Comparison of ENCODE assay signal across 8 cellular contexts in genomic region chr10:7409732-7410168, GRCh38. TPM values are rescaled to one million over a fixed set of nuclear protein-coding genes. Genes with fewer than 3 reads are reported as not detected.
DNase-seq lines count a peak whose midpoint lies in the region; ATAC-seq and TF ChIP-seq lines count a peak whose summit lies in the region.

No MANE protein-coding gene starts in this region.

- H3K36me3 ChIP-seq in CD8-positive, alpha-beta T cell (ENCODE audit: insufficient read depth, low read length) = no peaks in the 10 kb centered on the region

- CTCF ChIA-PET in CD8-positive, alpha-beta T cell (lab: Charles Lee) = interaction anchor here (0.6 to 6.1 kb wide), 14 partner anchors 9 to 1753 kb away, joined by 3 to 77 read pairs (median 4); no protein-coding TSS in a partner anchor
- CTCF ChIA-PET in activated naive CD4-positive, alpha-beta T cell treated with anti-CD3 and anti-CD28 coated beads for 36 hours (lab: Charles Lee) = interaction anchor here (0.6 to 3.9 kb wide), 7 partner anchors 107 to 584 kb away, joined by 3 to 14 read pairs (median 3); no protein-coding TSS in a partner anchor

- H3K27me3 ChIP-seq in CD8-positive, alpha-beta T cell (ENCODE audit: insufficient read depth, low read length) = no peaks in the 10 kb centered on the region

- no peaks in the 10 kb centered on the region for H3K27me3 Mint-ChIP-seq in CD8-positive, alpha-beta T cell (ENCODE audit: low read depth)
- H3K27me3 Mint-ChIP-seq in activated naive CD4-positive, alpha-beta T cell treated with anti-CD3 and anti-CD28 coated beads for 36 hours (ENCODE audit: low read depth) = peaks cover 15% of the 10 kb centered on the region

- intact Hi-C loops in CD8-positive, alpha-beta T cell (cut with DNase I, micrococcal nuclease) = loop anchor here (2.0 to 10.0 kb wide), 8 partner anchors 21 to 995 kb away; no protein-coding TSS in a partner anchor
- intact Hi-C loops in activated naive CD4-positive, alpha-beta T cell treated with anti-CD3 and anti-CD28 coated beads for 36 hours (cut with micrococcal nuclease) = loop anchor here (1.0 to 10.0 kb wide), 6 partner anchors 12 to 995 kb away; no protein-coding TSS in a partner anchor

- ATAC-seq in CD8-positive, alpha-beta T cell = peak; percentile 21
- peak; percentile 16 for ATAC-seq in HG02798 (IDR thresholded peaks at IDR 0.05; ENCODE audit: poor library complexity, unreplicated experiment)

- H3K36me3 Mint-ChIP-seq in CD8-positive, alpha-beta T cell = peaks cover 22% of the 10 kb centered on the region
- peaks cover 3% of the 10 kb centered on the region for H3K36me3 Mint-ChIP-seq in activated naive CD4-positive, alpha-beta T cell treated with anti-CD3 and anti-CD28 coated beads for 36 hours (ENCODE audit: low read depth)

- no peaks in the 10 kb centered on the region for H3K9me3 Mint-ChIP-seq in CD8-positive, alpha-beta T cell
- no peaks in the 10 kb centered on the region for H3K9me3 Mint-ChIP-seq in activated naive CD4-positive, alpha-beta T cell treated with anti-CD3 and anti-CD28 coated beads for 36 hours

- H3K27ac ChIP-seq in CD8-positive, alpha-beta T cell (ENCODE audit: low read depth, low read length) = peak overlapping the region; percentile 81

- POLR2A ChIA-PET in CD8-positive, alpha-beta T cell (lab: Charles Lee) = interaction anchor here (0.6 to 2.9 kb wide), 6 partner anchors 8 to 151 kb away, joined by 3 to 14 read pairs (median 8); no protein-coding TSS in a partner anchor

- peak overlapping the region; percentile 96 for H3K27ac Mint-ChIP-seq in CD8-positive, alpha-beta T cell
- H3K27ac Mint-ChIP-seq in activated naive CD4-positive, alpha-beta T cell treated with anti-CD3 and anti-CD28 coated beads for 36 hours = peak overlapping the region; percentile 92

- peak overlapping the region; percentile 96 for H3K4me3 ChIP-seq in CD8-positive, alpha-beta T cell (ENCODE audit: low read depth, low read length)
- peak overlapping the region; percentile 72 for H3K4me3 ChIP-seq in iPS-11a (ENCODE audit: low read depth, low read length)

- H3K4me1 ChIP-seq in CD8-positive, alpha-beta T cell (ENCODE audit: insufficient read depth, low read length) = peaks cover 41% of the 10 kb centered on the region

- no peak for TF ChIP-seq CTCF in CD8-positive, alpha-beta T cell (IDR thresholded peaks at IDR 0.05)

- H3K4me3 Mint-ChIP-seq in CD8-positive, alpha-beta T cell = peak overlapping the region; percentile 98
- peak overlapping the region; percentile 97 for H3K4me3 Mint-ChIP-seq in activated naive CD4-positive, alpha-beta T cell treated with anti-CD3 and anti-CD28 coated beads for 36 hours

- peaks cover 56% of the 10 kb centered on the region for H3K4me1 Mint-ChIP-seq in CD8-positive, alpha-beta T cell (ENCODE audit: low read depth)
- H3K4me1 Mint-ChIP-seq in activated naive CD4-positive, alpha-beta T cell treated with anti-CD3 and anti-CD28 coated beads for 36 hours (ENCODE audit: low read depth) = peaks cover 45% of the 10 kb centered on the region

- peak in 3 of 7 experiments; percentile 13 to 28 (median 17) for DNase-seq in CD8-positive, alpha-beta T cell
- peak; percentile 38 for DNase-seq in activated naive CD4-positive, alpha-beta T cell treated with anti-CD3 and anti-CD28 coated beads for 36 hours
- peak; percentile 22 for DNase-seq in stimulated activated CD4-positive, alpha-beta T cell treated with anti-CD3 and anti-CD28 coated beads, Interleukin-4, amount 100 ng/mL, for 1 hour
- no peak for DNase-seq in DMS114 treated with DMSO at 0.1 percent for 48 hours (lab: John Stamatoyannopoulos, UW; ENCODE audit: unreplicated experiment)
- DNase-seq in central memory CD4-positive, alpha-beta T cell = no peak
- DNase-seq in activated CD4-positive, CD25-positive, alpha-beta regulatory T cell (lab: John Stamatoyannopoulos, UW) = no peak

- no peaks in the 10 kb centered on the region for H3K9me3 ChIP-seq in CD8-positive, alpha-beta T cell (ENCODE audit: low read length)

RNA-seq across cellular contexts. Expression of gene SFMBT2, which starts 1.1 kb away (rescaled TPM):
- 10 to 100 TPM; 27.5 to 30.3 TPM for total RNA-seq in CD8-positive, alpha-beta T cell
- total RNA-seq in activated naive CD4-positive, alpha-beta T cell treated with anti-CD3 and anti-CD28 coated beads for 36 hours = 10 to 100 TPM; 20.0 to 21.5 TPM

Comparison
In these comparisons a context has a peak if more than half of its experiments do, and no peak if none do; other contexts are left out.
1. DNase-seq: peak in activated naive CD4-positive, alpha-beta T cell treated with anti-CD3 and anti-CD28 coated beads for 36 hours (single experiment) and stimulated activated CD4-positive, alpha-beta T cell treated with anti-CD3 and anti-CD28 coated beads, Interleukin-4, amount 100 ng/mL, for 1 hour (single experiment); none in DMS114 treated with DMSO at 0.1 percent for 48 hours (single experiment), central memory CD4-positive, alpha-beta T cell (single experiment) and activated CD4-positive, CD25-positive, alpha-beta regulatory T cell (0 of 4).